Comparison of ENCODE assay signal across 1 cellular context in the genomic region with DNA sequence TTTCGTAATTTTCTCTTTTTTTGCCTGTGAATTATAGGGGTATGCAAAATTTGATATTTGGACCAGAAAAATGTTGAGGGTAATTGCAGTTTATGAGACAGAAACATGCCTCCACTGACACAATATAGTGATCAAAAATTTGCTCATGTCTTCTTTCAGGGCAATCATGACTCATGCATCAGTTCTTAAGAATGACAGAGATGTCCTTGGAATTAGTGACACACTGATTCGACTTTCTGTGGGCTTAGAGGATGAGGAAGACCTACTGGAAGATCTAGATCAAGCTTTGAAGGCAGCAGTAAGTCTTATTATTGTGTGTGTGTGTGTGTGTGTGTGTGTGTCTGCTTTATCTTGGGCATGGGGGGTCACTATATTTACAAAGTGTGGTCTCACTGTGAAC.
TF ChIP-seq lines count a peak whose summit lies in the region.

No MANE protein-coding gene starts in this region.

TF ChIP-seq in HepG2, 621 proteins besides CTCF, POLR2A, EP300 and RAD21 (continued from another document):
- TF ChIP-seq, protein P1, sequence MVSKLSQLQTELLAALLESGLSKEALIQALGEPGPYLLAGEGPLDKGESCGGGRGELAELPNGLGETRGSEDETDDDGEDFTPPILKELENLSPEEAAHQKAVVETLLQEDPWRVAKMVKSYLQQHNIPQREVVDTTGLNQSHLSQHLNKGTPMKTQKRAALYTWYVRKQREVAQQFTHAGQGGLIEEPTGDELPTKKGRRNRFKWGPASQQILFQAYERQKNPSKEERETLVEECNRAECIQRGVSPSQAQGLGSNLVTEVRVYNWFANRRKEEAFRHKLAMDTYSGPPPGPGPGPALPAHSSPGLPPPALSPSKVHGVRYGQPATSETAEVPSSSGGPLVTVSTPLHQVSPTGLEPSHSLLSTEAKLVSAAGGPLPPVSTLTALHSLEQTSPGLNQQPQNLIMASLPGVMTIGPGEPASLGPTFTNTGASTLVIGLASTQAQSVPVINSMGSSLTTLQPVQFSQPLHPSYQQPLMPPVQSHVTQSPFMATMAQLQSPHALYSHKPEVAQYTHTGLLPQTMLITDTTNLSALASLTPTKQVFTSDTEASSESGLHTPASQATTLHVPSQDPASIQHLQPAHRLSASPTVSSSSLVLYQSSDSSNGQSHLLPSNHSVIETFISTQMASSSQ (IDR thresholded peaks at IDR 0.05; ENCODE audit: low read depth): no peak
- TF ChIP-seq, protein P1 (CRISPR knock-in tag; IDR thresholded peaks at IDR 0.05; ENCODE audit: borderline replicate concordance): no peak
- TF ChIP-seq IKZF1 (IDR thresholded peaks at IDR 0.05) (no peak), FOXK1 (CRISPR knock-in tag; IDR thresholded peaks at IDR 0.05; ENCODE audit: borderline replicate concordance, low read depth) (no peak), SOX5 (CRISPR knock-in tag; IDR thresholded peaks at IDR 0.05; ENCODE audit: borderline replicate concordance) (no peak)
- TF ChIP-seq, protein P2, sequence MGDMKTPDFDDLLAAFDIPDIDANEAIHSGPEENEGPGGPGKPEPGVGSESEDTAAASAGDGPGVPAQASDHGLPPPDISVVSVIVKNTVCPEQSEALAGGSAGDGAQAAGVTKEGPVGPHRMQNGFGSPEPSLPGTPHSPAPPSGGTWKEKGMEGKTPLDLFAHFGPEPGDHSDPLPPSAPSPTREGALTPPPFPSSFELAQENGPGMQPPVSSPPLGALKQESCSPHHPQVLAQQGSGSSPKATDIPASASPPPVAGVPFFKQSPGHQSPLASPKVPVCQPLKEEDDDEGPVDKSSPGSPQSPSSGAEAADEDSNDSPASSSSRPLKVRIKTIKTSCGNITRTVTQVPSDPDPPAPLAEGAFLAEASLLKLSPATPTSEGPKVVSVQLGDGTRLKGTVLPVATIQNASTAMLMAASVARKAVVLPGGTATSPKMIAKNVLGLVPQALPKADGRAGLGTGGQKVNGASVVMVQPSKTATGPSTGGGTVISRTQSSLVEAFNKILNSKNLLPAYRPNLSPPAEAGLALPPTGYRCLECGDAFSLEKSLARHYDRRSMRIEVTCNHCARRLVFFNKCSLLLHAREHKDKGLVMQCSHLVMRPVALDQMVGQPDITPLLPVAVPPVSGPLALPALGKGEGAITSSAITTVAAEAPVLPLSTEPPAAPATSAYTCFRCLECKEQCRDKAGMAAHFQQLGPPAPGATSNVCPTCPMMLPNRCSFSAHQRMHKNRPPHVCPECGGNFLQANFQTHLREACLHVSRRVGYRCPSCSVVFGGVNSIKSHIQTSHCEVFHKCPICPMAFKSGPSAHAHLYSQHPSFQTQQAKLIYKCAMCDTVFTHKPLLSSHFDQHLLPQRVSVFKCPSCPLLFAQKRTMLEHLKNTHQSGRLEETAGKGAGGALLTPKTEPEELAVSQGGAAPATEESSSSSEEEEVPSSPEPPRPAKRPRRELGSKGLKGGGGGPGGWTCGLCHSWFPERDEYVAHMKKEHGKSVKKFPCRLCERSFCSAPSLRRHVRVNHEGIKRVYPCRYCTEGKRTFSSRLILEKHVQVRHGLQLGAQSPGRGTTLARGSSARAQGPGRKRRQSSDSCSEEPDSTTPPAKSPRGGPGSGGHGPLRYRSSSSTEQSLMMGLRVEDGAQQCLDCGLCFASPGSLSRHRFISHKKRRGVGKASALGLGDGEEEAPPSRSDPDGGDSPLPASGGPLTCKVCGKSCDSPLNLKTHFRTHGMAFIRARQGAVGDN (CRISPR knock-in tag; IDR thresholded peaks at IDR 0.05): no peak
